ENCODE assay signal across 8 cellular contexts in the genomic region with DNA sequence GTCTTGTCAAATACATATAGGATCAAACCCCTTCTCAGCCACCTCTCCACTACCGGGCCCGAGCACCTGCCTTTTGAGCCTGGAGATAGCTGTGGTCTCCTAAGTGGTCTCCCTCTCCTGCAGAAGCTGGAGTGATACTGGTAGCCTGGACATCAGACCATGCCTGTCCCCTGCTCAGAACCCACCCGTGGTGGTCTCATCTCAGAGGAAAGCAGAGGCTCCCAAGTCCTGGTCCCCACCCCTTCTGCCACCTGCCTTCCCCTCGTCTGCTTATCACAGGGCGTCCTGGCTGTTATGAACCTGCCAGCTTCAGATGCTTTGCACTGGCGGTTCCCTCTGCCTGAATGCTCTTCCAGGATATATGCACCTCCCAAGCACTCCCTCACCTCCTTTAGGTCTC.
"Had no signal": no experiment of that assay in that cellular context is flagged by ENCODE, and none has a peak within 500 bp of the region (broad histone marks: within the 10 kb centered on the region; RNA-seq: fewer than 3 reads in every experiment).

No MANE protein-coding gene starts in this region.

- H3K9me3 Mint-ChIP-seq: H9, IgD-negative memory B cell had no signal

- ATAC-seq: HepG2 had no signal

- H3K27ac ChIP-seq: GM23248, HL-60 had no signal

- H3K27ac Mint-ChIP-seq: H9, IgD-negative memory B cell had no signal

- H3K4me3 Mint-ChIP-seq: H9, IgD-negative memory B cell had no signal

- H3K4me1 Mint-ChIP-seq: H9, IgD-negative memory B cell had no signal

- DNase-seq: GM23248, GOT3, H9, HCEC 1CT, KBM-7 had no signal

- H3K9ac ChIP-seq: GM23248 had no signal

- H3K4me3 ChIP-seq: GM23248 had no signal

- H3K36me3 Mint-ChIP-seq: IgD-negative memory B cell had no signal
